ENCODE assay signal across 15 cellular contexts in the genomic region with DNA sequence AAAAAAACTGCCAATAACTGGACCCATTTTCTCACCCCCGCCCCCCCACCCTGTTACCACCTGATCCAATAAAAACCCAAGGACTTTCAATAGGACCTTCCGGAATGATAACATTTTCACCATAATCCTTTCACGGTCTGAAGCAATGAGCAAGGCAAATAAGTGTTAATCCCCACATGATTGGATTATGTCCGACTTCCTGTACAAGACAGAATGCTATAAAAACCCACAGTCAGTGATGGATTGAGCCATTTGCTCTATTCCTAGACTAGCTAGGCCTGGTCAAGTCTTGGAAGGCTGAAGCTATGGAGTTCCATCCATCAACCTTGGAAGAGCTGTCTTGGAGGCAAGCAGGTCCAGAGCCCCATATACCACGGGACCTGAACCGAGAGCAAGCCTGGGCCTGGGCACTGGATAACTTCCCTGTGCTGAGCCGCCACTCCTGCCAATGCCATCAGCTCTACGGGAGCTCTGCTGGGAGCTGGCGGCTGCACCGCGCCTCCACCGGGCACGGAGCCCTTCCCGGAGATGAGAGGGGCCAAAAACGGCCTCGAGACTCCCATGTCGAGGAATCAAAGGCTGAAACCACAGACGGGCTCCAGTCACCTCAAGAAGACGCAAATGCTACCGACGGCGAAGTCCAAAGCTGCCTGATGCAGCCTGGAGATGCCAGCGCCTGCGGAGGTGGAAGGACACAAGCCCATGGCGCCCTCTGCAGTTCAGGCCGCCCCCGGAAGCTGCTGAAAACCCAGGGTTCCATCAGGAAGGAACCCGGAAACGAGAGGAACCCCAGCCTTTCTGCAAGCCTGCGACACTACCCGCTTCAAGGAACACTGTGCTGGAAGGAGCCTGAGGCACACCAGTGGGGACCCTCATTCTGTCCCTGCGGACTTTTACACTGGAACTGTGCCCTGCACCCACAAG.
A peak's percentile ranks its signal among the peaks of the same experiment; 100 is the strongest.
DNase-seq lines count a peak whose midpoint lies in the region; ATAC-seq and TF ChIP-seq lines count a peak whose summit lies in the region.
"Had no signal": no experiment of that assay in that cellular context is flagged by ENCODE, and none has a peak within 500 bp of the region (broad histone marks: within the 10 kb centered on the region; RNA-seq: fewer than 3 reads in every experiment).

No MANE protein-coding gene starts in this region.

- no peak overlapping the region for H3K4me2 ChIP-seq in OCI-LY7 (ENCODE audit: low read length)

- peak; percentile 33 for DNase-seq in stimulated activated naive CD8-positive, alpha-beta T cell treated with anti-CD3 and anti-CD28 coated beads, Interleukin-15, Interleukin-2, amounts not matched to agents 100 U/mL and 50 U/mL, for 24 hours
- no peak for DNase-seq in stimulated activated naive CD8-positive, alpha-beta T cell treated with anti-CD3 and anti-CD28 coated beads, Interleukin-15, amount 100 ng/mL, for 72 hours
- DNase-seq in OCI-LY7 (ENCODE audit: low spot score) = no peak
- peak; percentile 61 to 71 for DNase-seq in erythroblast (lab: John Stamatoyannopoulos, UW)
- no peak for DNase-seq in activated T-helper 2 cell treated with anti-CD3 and anti-CD28 coated beads, Interferon-gamma antibody, Interleukin-2, Interleukin-4, amounts not matched to agents 10 μg/mL and 5 μg/mL and 100 μg/mL, durations not matched to agents 14 hours and 24 hours and 36 hours (ENCODE audit: low spot score)
- no peak for DNase-seq in NCI-H146 (lab: John Stamatoyannopoulos, UW)
- DNase-seq in COR-L47 (lab: John Stamatoyannopoulos, UW) = no peak
- DNase-seq: activated T-cell treated with anti-CD3 and anti-CD28 coated beads, Interleukin-2, amount 50 U/mL, for 24 hours; aorta; CD4-positive, alpha-beta memory T cell; MG63; NCI-H2227 treated with DMSO at 0.1 percent for 48 hours; retina had no signal

- H4K20me1 ChIP-seq in OCI-LY7 (ENCODE audit: insufficient read depth, low read length) = no peaks in the 10 kb centered on the region

- no TSS peak for BruUV-seq in OCI-LY7 (replicated peaks; lab: Mats Ljungman, UMichigan)

- H3K27me3 Mint-ChIP-seq in stimulated activated naive CD8-positive, alpha-beta T cell treated with anti-CD3 and anti-CD28 coated beads, Interleukin-15, amount 100 ng/mL, for 72 hours = no peaks in the 10 kb centered on the region
- H3K27me3 Mint-ChIP-seq in activated T-helper 2 cell treated with anti-CD3 and anti-CD28 coated beads, Interferon-gamma antibody, Interleukin-2, Interleukin-4, amounts not matched to agents 10 μg/mL and 5 μg/mL and 100 μg/mL, durations not matched to agents 14 hours and 24 hours and 36 hours (ENCODE audit: low read depth) = no peaks in the 10 kb centered on the region
- H3K27me3 Mint-ChIP-seq: activated T-cell treated with anti-CD3 and anti-CD28 coated beads, Interleukin-2, amount 50 U/mL, for 24 hours; CD4-positive, alpha-beta memory T cell had no signal

- no peaks in the 10 kb centered on the region for H3K9me3 Mint-ChIP-seq in stimulated activated naive CD8-positive, alpha-beta T cell treated with anti-CD3 and anti-CD28 coated beads, Interleukin-15, amount 100 ng/mL, for 72 hours
- no peaks in the 10 kb centered on the region for H3K9me3 Mint-ChIP-seq in activated T-helper 2 cell treated with anti-CD3 and anti-CD28 coated beads, Interferon-gamma antibody, Interleukin-2, Interleukin-4, amounts not matched to agents 10 μg/mL and 5 μg/mL and 100 μg/mL, durations not matched to agents 14 hours and 24 hours and 36 hours
- H3K9me3 Mint-ChIP-seq: activated T-cell treated with anti-CD3 and anti-CD28 coated beads, Interleukin-2, amount 50 U/mL, for 24 hours; CD4-positive, alpha-beta memory T cell had no signal

- TF ChIP-seq POLR2A in erythroblast (IDR thresholded peaks at IDR 0.05; ENCODE audit: low read length) = no peak

- H3K4me3 ChIP-seq in OCI-LY7 (ENCODE audit: low read depth, low read length, poor library complexity, severe bottlenecking) = no peak overlapping the region
- H3K4me3 ChIP-seq: MG63 had no signal

- POLR2A ChIA-PET in OCI-LY7 (lab: Charles Lee) = interaction anchor here (1.1 kb wide), 1 partner anchor 21 kb away, joined by 10 read pairs; no protein-coding TSS in a partner anchor

- no peak overlapping the region for H3K27ac ChIP-seq in OCI-LY7 (ENCODE audit: low read depth, low read length, poor library complexity, severe bottlenecking)
- H3K27ac ChIP-seq: epithelial cell of prostate had no signal

- no peak overlapping the region for H2AFZ ChIP-seq in OCI-LY7 (ENCODE audit: low read length)

- H3K36me3 ChIP-seq in OCI-LY7 (ENCODE audit: insufficient read depth, low read length) = no peaks in the 10 kb centered on the region
- H3K36me3 ChIP-seq: MG63 had no signal

- TF ChIP-seq CTCF in OCI-LY7 (conservative IDR thresholded peaks at IDR 0.05; ENCODE audit: low read length) = 0 out of 2 replicates have a peak, but pooled peaks have one; percentile 16

- no peaks in the 10 kb centered on the region for H3K4me1 ChIP-seq in OCI-LY7 (ENCODE audit: insufficient read depth, low read length, poor library complexity, severe bottlenecking)

- H3K36me3 Mint-ChIP-seq in activated T-helper 2 cell treated with anti-CD3 and anti-CD28 coated beads, Interferon-gamma antibody, Interleukin-2, Interleukin-4, amounts not matched to agents 10 μg/mL and 5 μg/mL and 100 μg/mL, durations not matched to agents 14 hours and 24 hours and 36 hours (ENCODE audit: low read depth) = peaks cover 4% of the 10 kb centered on the region

- H3K9me2 ChIP-seq in OCI-LY7 (ENCODE audit: insufficient read depth, low read length) = no peaks in the 10 kb centered on the region

- intact Hi-C loops in OCI-LY7 (cut with micrococcal nuclease; ENCODE audit: unreplicated experiment) = no loop called here
- intact Hi-C loops in activated T-helper 2 cell treated with anti-CD3 and anti-CD28 coated beads, Interferon-gamma antibody, Interleukin-2, Interleukin-4, amounts not matched to agents 10 μg/mL and 5 μg/mL and 100 μg/mL, durations not matched to agents 14 hours and 24 hours and 36 hours (cut with micrococcal nuclease) = no loop called here

- no peak for ATAC-seq in stimulated activated naive CD8-positive, alpha-beta T cell treated with anti-CD3 and anti-CD28 coated beads, Interleukin-15, Interleukin-2, amounts not matched to agents 100 U/mL and 50 U/mL, for 24 hours
- no peak for ATAC-seq in stimulated activated naive CD8-positive, alpha-beta T cell treated with anti-CD3 and anti-CD28 coated beads, Interleukin-15, amount 100 ng/mL, for 72 hours
- ATAC-seq in HG03025 (IDR thresholded peaks at IDR 0.05; ENCODE audit: low FRiP score, unreplicated experiment) = no peak

- H3K4me3 Mint-ChIP-seq in stimulated activated naive CD8-positive, alpha-beta T cell treated with anti-CD3 and anti-CD28 coated beads, Interleukin-15, amount 100 ng/mL, for 72 hours = no peak overlapping the region
- H3K4me3 Mint-ChIP-seq in activated T-helper 2 cell treated with anti-CD3 and anti-CD28 coated beads, Interferon-gamma antibody, Interleukin-2, Interleukin-4, amounts not matched to agents 10 μg/mL and 5 μg/mL and 100 μg/mL, durations not matched to agents 14 hours and 24 hours and 36 hours (ENCODE audit: low read depth) = no peak overlapping the region
- H3K4me3 Mint-ChIP-seq: activated T-cell treated with anti-CD3 and anti-CD28 coated beads, Interleukin-2, amount 50 U/mL, for 24 hours; CD4-positive, alpha-beta memory T cell had no signal

- no peak overlapping the region for H3K27ac Mint-ChIP-seq in stimulated activated naive CD8-positive, alpha-beta T cell treated with anti-CD3 and anti-CD28 coated beads, Interleukin-15, amount 100 ng/mL, for 72 hours
- H3K27ac Mint-ChIP-seq in activated T-helper 2 cell treated with anti-CD3 and anti-CD28 coated beads, Interferon-gamma antibody, Interleukin-2, Interleukin-4, amounts not matched to agents 10 μg/mL and 5 μg/mL and 100 μg/mL, durations not matched to agents 14 hours and 24 hours and 36 hours = no peak overlapping the region
- H3K27ac Mint-ChIP-seq: activated T-cell treated with anti-CD3 and anti-CD28 coated beads, Interleukin-2, amount 50 U/mL, for 24 hours had no signal

- CTCF ChIA-PET in OCI-LY7 (lab: Charles Lee; ENCODE audit: unreplicated experiment) = interaction anchor here (0.7 kb wide), 1 partner anchor 11 kb away, joined by 3 read pairs; no protein-coding TSS in a partner anchor

- H3K9me3 ChIP-seq in OCI-LY7 (ENCODE audit: low read length) = no peaks in the 10 kb centered on the region
- H3K9me3 ChIP-seq: MG63 had no signal

- H3K79me2 ChIP-seq in OCI-LY7 (ENCODE audit: insufficient read depth, low read depth, low read length) = no peaks in the 10 kb centered on the region

- H3K4me1 Mint-ChIP-seq in stimulated activated naive CD8-positive, alpha-beta T cell treated with anti-CD3 and anti-CD28 coated beads, Interleukin-15, amount 100 ng/mL, for 72 hours = peaks cover 13% of the 10 kb centered on the region
- H3K4me1 Mint-ChIP-seq in activated T-helper 2 cell treated with anti-CD3 and anti-CD28 coated beads, Interferon-gamma antibody, Interleukin-2, Interleukin-4, amounts not matched to agents 10 μg/mL and 5 μg/mL and 100 μg/mL, durations not matched to agents 14 hours and 24 hours and 36 hours (ENCODE audit: low read depth) = peaks cover 4% of the 10 kb centered on the region

Comparison
In these comparisons a context has a peak if more than half of its experiments do, and no peak if none do; other contexts are left out.
1. DNase-seq: peak in stimulated activated naive CD8-positive, alpha-beta T cell treated with anti-CD3 and anti-CD28 coated beads, Interleukin-15, Interleukin-2, amounts not matched to agents 100 U/mL and 50 U/mL, for 24 hours (single experiment) and erythroblast (2 of 2); none in stimulated activated naive CD8-positive, alpha-beta T cell treated with anti-CD3 and anti-CD28 coated beads, Interleukin-15, amount 100 ng/mL, for 72 hours (0 of 2), OCI-LY7 (single experiment), activated T-helper 2 cell treated with anti-CD3 and anti-CD28 coated beads, Interferon-gamma antibody, Interleukin-2, Interleukin-4, amounts not matched to agents 10 μg/mL and 5 μg/mL and 100 μg/mL, durations not matched to agents 14 hours and 24 hours and 36 hours (single experiment), NCI-H146 (single experiment) and COR-L47 (single experiment).